In genomic region chr11:26286472-26287066, GRCh38 we compare ENCODE assay signal across 7 cellular contexts. TPM values are rescaled to one million over a fixed set of nuclear protein-coding genes. Genes with fewer than 3 reads are reported as not detected.
A peak's percentile ranks its signal among the peaks of the same experiment; 100 is the strongest.
DNase-seq lines count a peak whose midpoint lies in the region; ATAC-seq, FAIRE-seq and TF ChIP-seq lines count a peak whose summit lies in the region.

No MANE protein-coding gene starts in this region.

- no TSS peak for BruUV-seq in GM12878 (replicated peaks; lab: Mats Ljungman, UMichigan)

- H3K9me3 ChIP-seq in GM12878 (replicated peaks; ENCODE audit: control insufficient read depth, insufficient read depth, low read length) (no peaks in the 10 kb centered on the region), osteoblast (ENCODE audit: low read depth, low read length) (no peaks in the 10 kb centered on the region)

- H3K27me3 ChIP-seq in KMS-11 (ENCODE audit: insufficient read depth, low read depth) (no peaks in the 10 kb centered on the region), GM12878 (replicated peaks in 1 of 2; ENCODE audit: control insufficient read depth in 2 of 2, insufficient read depth in 2 of 2, low read length in 1 of 2) (no peaks in the 10 kb centered on the region), osteoblast (ENCODE audit: insufficient read depth, low read length) (no peaks in the 10 kb centered on the region)

- H4K20me1 ChIP-seq in KMS-11 (ENCODE audit: insufficient read depth) (no peaks in the 10 kb centered on the region), GM12878 (ENCODE audit: control insufficient read depth, insufficient read depth) (no peaks in the 10 kb centered on the region), osteoblast (ENCODE audit: insufficient read depth, low read length) (no peaks in the 10 kb centered on the region)

- H3K9ac ChIP-seq in KMS-11 (no peak overlapping the region), GM12878 (ENCODE audit: control insufficient read depth, insufficient read depth, low read length) (no peak overlapping the region)

- RAD21 ChIA-PET in GM12878 (lab: Charles Lee; ENCODE audit: unreplicated experiment) = interaction anchor here (0.6 to 1.7 kb wide), 6 partner anchors 10 to 1199 kb away, joined by 3 to 10 read pairs (median 4); no protein-coding TSS in a partner anchor

- no peak for FAIRE-seq in GM12878 (lab: Jason Lieb, UNC)

- H2AFZ ChIP-seq in KMS-11 (ENCODE audit: low read depth) (0 out of 2 replicates have a peak overlapping the region, but pooled peaks have one; percentile 31), GM12878 (ENCODE audit: control insufficient read depth, low read depth, low read length) (no peak overlapping the region), osteoblast (ENCODE audit: low read length) (peak overlapping the region; percentile 61)

- no peak for TF ChIP-seq EP300 in GM12878 (IDR thresholded peaks at IDR 0.05; ENCODE audit: borderline replicate concordance in 1 of 2, control insufficient read depth in 1 of 2, low read depth in 2 of 2, low read length in 2 of 2)

- DNase-seq in GM12878 (ENCODE audit: low read depth, low spot score) = no peak
- DNase-seq in osteoblast (ENCODE audit: insufficient read length, low spot score, missing footprints) = peak; percentile 35
- no peak for DNase-seq in SHP77 treated with DMSO at 0.1 percent for 48 hours (lab: John Stamatoyannopoulos, UW)
- no peak for DNase-seq in activated CD4-positive, alpha-beta T cell treated with anti-CD3 and anti-CD28 coated beads, Interleukin-2, amount 50 U/mL, for 4 hours
- DNase-seq in stimulated activated naive CD4-positive, alpha-beta T cell (lab: John Stamatoyannopoulos, UW) = no peak

- in situ Hi-C loops in GM12878 (cut with MboI) = no loop called here

- H3K36me3 ChIP-seq in KMS-11 (ENCODE audit: insufficient read depth) = no peaks in the 10 kb centered on the region
- no peaks in the 10 kb centered on the region for H3K36me3 ChIP-seq in GM12878 (ENCODE audit: control insufficient read depth in 2 of 2, insufficient read depth in 2 of 2, low read length in 1 of 2)
- H3K36me3 ChIP-seq in osteoblast (ENCODE audit: insufficient read depth, low read length) = no peaks in the 10 kb centered on the region

- SMC1A ChIA-PET in GM12878 (lab: Charles Lee; ENCODE audit: uncharacterized antibody, unreplicated experiment) = interaction anchor here (0.7 to 2.2 kb wide), 9 partner anchors 10 to 873 kb away, joined by 3 to 10 read pairs (median 4); partner anchors contain the start of gene ANO3

- TF ChIP-seq CTCF in KMS-11 (conservative IDR thresholded peaks at IDR 0.05; ENCODE audit: low read depth, low read length) (peak; percentile 42), GM12878 (IDR thresholded peaks at IDR 0.05 in 2 of 3, conservative IDR thresholded peaks at IDR 0.05 in 1 of 3; ENCODE audit: control insufficient read depth in 2 of 3, extremely low read depth in 1 of 3, insufficient read depth in 1 of 3, low read depth in 3 of 3, low read length in 3 of 3) (peak; percentile 34 to 56 (median 52); a peak in 3 of 6 replicates), osteoblast (IDR thresholded peaks at IDR 0.05; ENCODE audit: extremely low read depth, low read depth, low read length) (peak; percentile 43)

- no peak overlapping the region for H3K4me3 ChIP-seq in KMS-11 (IDR thresholded peaks at IDR 0.05; ENCODE audit: insufficient read depth, low read depth, low read length)
- no peak overlapping the region for H3K4me3 ChIP-seq in GM12878
- no peak overlapping the region for H3K4me3 ChIP-seq in osteoblast (ENCODE audit: insufficient read depth, low read length)

- POLR2A ChIA-PET in GM12878 (lab: Charles Lee) = no interaction called here

- no peak overlapping the region for H3K4me2 ChIP-seq in KMS-11
- H3K4me2 ChIP-seq in GM12878 (ENCODE audit: control insufficient read depth, insufficient read depth) = no peak overlapping the region
- H3K4me2 ChIP-seq in osteoblast (ENCODE audit: insufficient read depth, low read length) = peak overlapping the region; percentile 57

- no peak overlapping the region for H3K27ac ChIP-seq in KMS-11
- no peak overlapping the region for H3K27ac ChIP-seq in GM12878 (ENCODE audit: control insufficient read depth, insufficient read depth)
- H3K27ac ChIP-seq in osteoblast (ENCODE audit: low read depth, low read length) = no peak overlapping the region

- peak; percentile 33; the same call in 1 of the 2 replicates for TF ChIP-seq RAD21 in GM12878 (IDR thresholded peaks at IDR 0.05; ENCODE audit: insufficient read depth, low read depth, low read length)

- H3K79me2 ChIP-seq in KMS-11 (ENCODE audit: insufficient read depth, low read depth) (no peaks in the 10 kb centered on the region), GM12878 (ENCODE audit: control insufficient read depth, insufficient read depth, low read length) (no peaks in the 10 kb centered on the region), osteoblast (ENCODE audit: insufficient read depth, low read length) (no peaks in the 10 kb centered on the region)

- 15% methylated on average over 5 of the region's 5 CpGs for WGBS in GM12878 (ENCODE audit: insufficient coverage, insufficient replicate concordance, low lambda C conversion rate, missing lambda C conversion rate)

- intact Hi-C loops in GM12878 (cut with micrococcal nuclease; ENCODE audit: unreplicated experiment) = loop anchor here (2.0 to 10.0 kb wide), 2 partner anchors 872 to 1198 kb away; no protein-coding TSS in a partner anchor

- peak; percentile 62 for ATAC-seq in GM18498 (IDR thresholded peaks at IDR 0.05; ENCODE audit: unreplicated experiment)
- ATAC-seq in GM12878 = peak; percentile 82

- CTCF ChIA-PET in GM12878 (lab: Yijun Ruan, JAX) = interaction anchor here (0.6 to 2.2 kb wide), 23 partner anchors 9 to 1413 kb away, joined by 3 to 25 read pairs (median 4); no protein-coding TSS in a partner anchor

- H3K4me1 ChIP-seq in KMS-11 (ENCODE audit: low read depth, poor library complexity, severe bottlenecking) = peaks cover 6% of the 10 kb centered on the region
- H3K4me1 ChIP-seq in GM12878 (ENCODE audit: control insufficient read depth, insufficient read depth, low read length) = no peaks in the 10 kb centered on the region
- no peaks in the 10 kb centered on the region for H3K4me1 ChIP-seq in osteoblast (ENCODE audit: insufficient read depth, low read length)

- TF ChIP-seq POLR2A in GM12878 (IDR thresholded peaks at IDR 0.05; ENCODE audit: low read depth, low read length) = no peak

TF ChIP-seq in GM12878, 131 proteins besides CTCF, POLR2A, EP300 and RAD21:
- peak; percentile 14; the same call in 1 of the 2 replicates for TF ChIP-seq SMC3 (IDR thresholded peaks at IDR 0.05; ENCODE audit: borderline replicate concordance, low read length)
- TF ChIP-seq CUX1 (IDR thresholded peaks at IDR 0.05; ENCODE audit: insufficient replicate concordance, low read depth, low read length) = no peak

RNA-seq across cellular contexts. Expression of gene ANO3, which starts 45.4 kb away (rescaled TPM):
- 1.9 and 2.0 TPM in 2 replicates for total RNA-seq in GM12878 (2013; cell fraction: nucleolus; rRNA removed)
- 0.51 and 0.65 TPM in 2 replicates for total RNA-seq in GM12878 (2014; rRNA removed)
- total RNA-seq in GM12878 (2014; rRNA removed; fragmentation: Illumina TruSeq; extraction: Trizol) = 0.45 and 0.64 TPM in 2 replicates
- 0.26 and 0.35 TPM in 2 replicates for total RNA-seq in GM12878 (2021)
- 0.18 TPM for polyA plus RNA-seq in GM12878 (2011; ENCODE audit: low read depth)
- 5.9 and 8.0 TPM in 2 replicates for polyA plus RNA-seq in GM12878 (2011; rRNA removed)
- 1.8 and 2.4 TPM in 2 replicates for polyA plus RNA-seq in GM12878 (2011; cell fraction: cytosol; rRNA removed)
- polyA plus RNA-seq in GM12878 (2011; cell fraction: nucleus; rRNA removed) = 2.9 and 3.2 TPM in 2 replicates
- 0.27 and 0.28 TPM in 2 replicates for polyA plus RNA-seq in GM12878 (2012)
- 0.43 and 0.60 TPM in 2 replicates for polyA plus RNA-seq in GM12878 (2014; fragmentation: Illumina TruSeq; extraction: Trizol)
- under 1 TPM; 0.14 to 0.27 TPM for polyA plus RNA-seq in GM12878 (2014; fragmentation: Nextera tagmentation; extraction: Ambion mirVana)
- polyA plus RNA-seq in GM12878 (2014; rRNA removed) = 0.14 and 0.65 TPM in 2 replicates
- under 1 TPM; 0.13 to 0.63 TPM for polyA plus RNA-seq in GM12878 (2016; fragmentation: Nextera tagmentation; extraction: Ambion mirVana)
- polyA minus RNA-seq in GM12878 (2011; rRNA and poly(A)+ RNA removed) = 6.7 and 9.5 TPM in 2 replicates
- polyA minus RNA-seq in GM12878 (2011; cell fraction: cytosol; rRNA and poly(A)+ RNA removed) = 2.1 and 3.7 TPM in 2 replicates
- polyA minus RNA-seq in GM12878 (2011; cell fraction: nucleus; rRNA and poly(A)+ RNA removed) = 4.5 and 5.3 TPM in 2 replicates
- total RNA-seq in osteoblast = under 0.01 TPM in 2 replicates
